ENCODE assay signal across 35 cellular contexts in the genomic region with DNA sequence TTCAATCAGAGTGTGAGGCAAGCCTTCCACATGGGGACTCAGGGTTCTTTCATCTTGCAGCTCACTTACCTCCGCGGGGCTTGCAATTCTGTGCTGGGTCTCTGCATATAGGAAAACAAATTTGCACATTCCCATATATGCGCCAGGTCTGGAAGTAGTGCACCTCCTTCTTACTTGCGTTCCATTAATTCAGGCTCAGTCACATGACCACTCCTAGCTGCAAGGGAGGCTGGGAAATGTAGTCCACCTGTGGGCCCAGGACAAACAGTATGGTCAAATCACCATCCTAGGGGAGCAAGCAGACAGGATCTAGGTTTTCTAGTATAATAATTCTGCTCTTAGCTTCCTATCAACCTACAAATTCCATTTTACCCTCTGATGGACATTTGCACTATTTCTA. TPM values are rescaled to one million over a fixed set of nuclear protein-coding genes. Genes with fewer than 3 reads are reported as not detected.
"Had no signal": no experiment of that assay in that cellular context is flagged by ENCODE, and none has a peak within 500 bp of the region (broad histone marks: within the 10 kb centered on the region; RNA-seq: fewer than 3 reads in every experiment).

No MANE protein-coding gene starts in this region.

- H3K36me3 ChIP-seq: SJSA1 had no signal

- H3K4me1 ChIP-seq: SJSA1 had no signal

- DNase-seq: activated CD4-positive, alpha-beta memory T cell treated with anti-CD3 and anti-CD28 coated beads, Interleukin-2, amount 10 ng/mL, durations not matched to agents 7 days and 5 days; activated CD4-positive, alpha-beta T cell treated with anti-CD3 and anti-CD28 coated beads for 1 hour; activated CD4-positive, alpha-beta T cell treated with anti-CD3 and anti-CD28 coated beads for 48 hours; activated CD4-positive, CD25-positive, alpha-beta regulatory T cell; activated CD8-positive, alpha-beta memory T cell treated with anti-CD3 and anti-CD28 coated beads for 24 hours; activated gamma-delta T cell; activated naive CD4-positive, alpha-beta T cell treated with anti-CD3 and anti-CD28 coated beads for 36 hours; activated naive CD8-positive, alpha-beta T cell treated with anti-CD3 and anti-CD28 coated beads, Interleukin-2, amount 50 U/mL, for 24 hours; activated T-cell treated with anti-CD3 and anti-CD28 coated beads, Interleukin-2, amount 50 U/mL, for 1 hour; activated T-cell treated with anti-CD3 and anti-CD28 coated beads, Interleukin-2, amount 50 U/mL, for 72 hours; anterior cingulate cortex; caudate nucleus; cerebellar nuclear complex; NCI-H1092 treated with DMSO at 0.1 percent for 48 hours; NCI-H1417; NCI-H146; NCI-H187 treated with DMSO at 0.1 percent for 48 hours; NCI-H2081; NCI-H2171 treated with DMSO at 0.1 percent for 48 hours; NCI-H2227 treated with DMSO at 0.1 percent for 48 hours; NCI-H446; NCI-H510A treated with DMSO at 0.1 percent for 48 hours; NCI-H526 treated with DMSO at 0.1 percent for 48 hours; NCI-H774; RPMI8226; SHP77 treated with DMSO at 0.1 percent for 48 hours; SW 1271; T-helper 1 cell; T-helper 2 cell; T-helper 9 cell had no signal

- ATAC-seq: activated naive CD8-positive, alpha-beta T cell treated with anti-CD3 and anti-CD28 coated beads, Interleukin-2, amount 50 U/mL, for 24 hours; activated T-cell treated with anti-CD3 and anti-CD28 coated beads, Interleukin-2, amount 50 U/mL, for 72 hours; activated T-helper 17 cell treated with anti-CD3 and anti-CD28 coated beads, Interleukin-2, amount 50 U/mL, for 72 hours; Panc1 had no signal

- H3K27ac ChIP-seq: SJSA1, VCaP had no signal

- H3K4me3 ChIP-seq: SJSA1 had no signal

- H3K9me3 ChIP-seq: SJSA1 had no signal

- FAIRE-seq: bronchial epithelial cell had no signal

RNA-seq across cellular contexts. Expression of a gene that starts 39.5 kb away (rescaled TPM):
- total RNA-seq: activated CD4-positive, alpha-beta memory T cell treated with anti-CD3 and anti-CD28 coated beads, Interleukin-2, amount 10 ng/mL, durations not matched to agents 7 days and 5 days; activated naive CD4-positive, alpha-beta T cell treated with anti-CD3 and anti-CD28 coated beads for 36 hours; activated T-cell treated with anti-CD3 and anti-CD28 coated beads, Interleukin-2, amount 50 U/mL, for 72 hours; activated T-helper 17 cell treated with anti-CD3 and anti-CD28 coated beads, Interleukin-2, amount 50 U/mL, for 72 hours had no signal
